In genomic region chr6:72947534-72947933, GRCh38 we compare ENCODE assay signal across 23 cellular contexts.
DNase-seq lines count a peak whose midpoint lies in the region; ATAC-seq, FAIRE-seq and TF ChIP-seq lines count a peak whose summit lies in the region.
"Had no signal": no experiment of that assay in that cellular context is flagged by ENCODE, and none has a peak within 500 bp of the region (broad histone marks: within the 10 kb centered on the region; RNA-seq: fewer than 3 reads in every experiment).

No MANE protein-coding gene starts in this region.

- TF ChIP-seq EP300 in gastroesophageal sphincter (IDR thresholded peaks at IDR 0.05) = no peak

- H3K9me3 ChIP-seq in gastroesophageal sphincter = no peaks in the 10 kb centered on the region
- no peaks in the 10 kb centered on the region for H3K9me3 ChIP-seq in skeletal muscle tissue (ENCODE audit: control insufficient read depth in 3 of 3, low read length in 3 of 3)
- no peaks in the 10 kb centered on the region for H3K9me3 ChIP-seq in tibial artery
- H3K9me3 ChIP-seq: BE2C; BLaER1 treated with 17β-estradiol and CSF1 and Interleukin-3, amounts not matched to agents 10 nM and 100 nM; HAP-1 had no signal

- H3K27ac ChIP-seq in gastroesophageal sphincter (peak overlapping the region in 3 of 4 donors; percentile 52 to 67 (median 53)), skeletal muscle tissue (ENCODE audit: low read depth, low read length) (peak overlapping the region; percentile 65), tibial artery (peak overlapping the region; percentile 51 to 64)
- H3K27ac ChIP-seq: BLaER1 treated with 17β-estradiol and CSF1 and Interleukin-3, amounts not matched to agents 10 nM and 100 nM had no signal

- no peak overlapping the region for H3K9ac ChIP-seq in skeletal muscle tissue (ENCODE audit: low read depth in 1 of 3, low read length in 3 of 3)
- H3K9ac ChIP-seq: BLaER1 treated with 17β-estradiol and CSF1 and Interleukin-3, amounts not matched to agents 10 nM and 100 nM had no signal

- H3K4me3 ChIP-seq in gastroesophageal sphincter = no peak overlapping the region
- H3K4me3 ChIP-seq in skeletal muscle tissue (ENCODE audit: low read length in 3 of 3) = no peak overlapping the region
- H3K4me3 ChIP-seq in tibial artery = no peak overlapping the region
- H3K4me3 ChIP-seq: BLaER1 treated with 17β-estradiol and CSF1 and Interleukin-3, amounts not matched to agents 10 nM and 100 nM; HAP-1 had no signal

- intact Hi-C loops in tibial artery (cut with DNase I; ENCODE audit: low total_unique reads) = no loop called here

- H3K36me3 ChIP-seq in gastroesophageal sphincter (no peaks in the 10 kb centered on the region), skeletal muscle tissue (ENCODE audit: control insufficient read depth in 3 of 3, insufficient read depth in 3 of 3, low read length in 3 of 3) (no peaks in the 10 kb centered on the region), tibial artery (no peaks in the 10 kb centered on the region)
- H3K36me3 ChIP-seq: BE2C, HAP-1 had no signal

- 29 to 55% methylated on average over 1 of the region's 1 CpG for WGBS in gastroesophageal sphincter (ENCODE audit: low coverage in 1 of 2), 2 donors

- DNase-seq in GM19239 (ENCODE audit: insufficient read length, low spot score) = no peak
- no peak for DNase-seq in tibial artery
- no peak for DNase-seq in NCI-H2107 treated with DMSO at 0.1 percent for 48 hours (lab: John Stamatoyannopoulos, UW; ENCODE audit: unreplicated experiment)
- DNase-seq in stimulated activated CD4-positive, alpha-beta T cell treated with anti-CD3 and anti-CD28 coated beads, Interleukin-4, amount 100 ng/mL, for 1 hour = no peak
- no peak for DNase-seq in NCI-H146 (lab: John Stamatoyannopoulos, UW)
- DNase-seq: ACHN; AML-193; BE2C; CD4-positive, alpha-beta T cell; CD8-positive, alpha-beta memory T cell; DMS 273 treated with DMSO at 0.1 percent for 48 hours; DMS79; GDM1; GOT3; HFFc6 had no signal

- no peak for TF ChIP-seq POLR2A in gastroesophageal sphincter (IDR thresholded peaks at IDR 0.05)

- H3K4me1 ChIP-seq in gastroesophageal sphincter = peaks cover 2 to 30% (median 3%) of the 10 kb centered on the region in 3 donors
- H3K4me1 ChIP-seq in skeletal muscle tissue (ENCODE audit: control insufficient read depth in 3 of 3, insufficient read depth in 3 of 3, low read length in 3 of 3) = peaks cover 8 to 18% (median 12%) of the 10 kb centered on the region in 3 donors
- peaks cover 0 to 45% (median 14%) of the 10 kb centered on the region in 4 donors for H3K4me1 ChIP-seq in tibial artery
- H3K4me1 ChIP-seq: BE2C, HAP-1 had no signal

- ATAC-seq in gastroesophageal sphincter = no peak

- TF ChIP-seq CTCF in gastroesophageal sphincter (IDR thresholded peaks at IDR 0.05) (no peak), tibial artery (IDR thresholded peaks at IDR 0.05) (no peak)

- no peaks in the 10 kb centered on the region for H3K27me3 ChIP-seq in gastroesophageal sphincter
- H3K27me3 ChIP-seq in skeletal muscle tissue (ENCODE audit: control insufficient read depth in 3 of 3, insufficient read depth in 3 of 3, low read length in 3 of 3) = no peaks in the 10 kb centered on the region
- no peaks in the 10 kb centered on the region for H3K27me3 ChIP-seq in tibial artery
- H3K27me3 ChIP-seq: BE2C; BLaER1 treated with 17β-estradiol and CSF1 and Interleukin-3, amounts not matched to agents 10 nM and 100 nM had no signal

- peak; percentile 14 for FAIRE-seq in GM19239 (lab: Jason Lieb, UNC)
- FAIRE-seq: A204.1, GM12891, GM18507, H54 had no signal
